12 cellular contexts compared by ENCODE assay signal in genomic region chr2:239819974-239820555, GRCh38.
DNase-seq lines count a peak whose midpoint lies in the region; ATAC-seq and TF ChIP-seq lines count a peak whose summit lies in the region.
"Had no signal": no experiment of that assay in that cellular context is flagged by ENCODE, and none has a peak within 500 bp of the region (broad histone marks: within the 10 kb centered on the region; RNA-seq: fewer than 3 reads in every experiment).

No MANE protein-coding gene starts in this region.

- H3K4me3 Mint-ChIP-seq in stimulated activated naive CD8-positive, alpha-beta T cell treated with anti-CD3 and anti-CD28 coated beads, Interleukin-15, amount 100 ng/mL, for 72 hours, result no peak overlapping the region
- H3K4me3 Mint-ChIP-seq: T-helper 2 cell treated with Interferon-gamma antibody and Interleukin-4, amounts not matched to agents 5 μg/mL and 100 μg/mL, for 36 hours had no signal

- H3K9me3 Mint-ChIP-seq in stimulated activated naive CD8-positive, alpha-beta T cell treated with anti-CD3 and anti-CD28 coated beads, Interleukin-15, amount 100 ng/mL, for 72 hours, result no peaks in the 10 kb centered on the region
- H3K9me3 Mint-ChIP-seq: T-helper 2 cell treated with Interferon-gamma antibody and Interleukin-4, amounts not matched to agents 5 μg/mL and 100 μg/mL, for 36 hours had no signal

- H3K27me3 ChIP-seq in right cardiac atrium (ENCODE audit: control insufficient read depth, insufficient read depth), result no peaks in the 10 kb centered on the region
- H3K27me3 ChIP-seq in stomach, result peaks cover 0 to 7% (median 3%) of the 10 kb centered on the region in 3 donors

- H3K4me1 Mint-ChIP-seq in stimulated activated naive CD8-positive, alpha-beta T cell treated with anti-CD3 and anti-CD28 coated beads, Interleukin-15, amount 100 ng/mL, for 72 hours, result no peaks in the 10 kb centered on the region

- 62% methylated on average over 17 of the region's 17 CpGs for WGBS in right cardiac atrium
- WGBS in stomach, 5 donors, result 67 to 82% (median 68%) methylated on average over 13 to 17 of the region's 17 CpGs

- H3K36me3 ChIP-seq in stomach, result no peaks in the 10 kb centered on the region

- TF ChIP-seq EP300 in stomach (IDR thresholded peaks at IDR 0.05), result no peak

- peak; percentile 18 for ATAC-seq in Right ventricle myocardium inferior
- ATAC-seq in right cardiac atrium, result no peak
- ATAC-seq in stimulated activated naive CD8-positive, alpha-beta T cell treated with anti-CD3 and anti-CD28 coated beads, Interleukin-15, amount 100 ng/mL, for 72 hours, result no peak
- ATAC-seq in GM19351 (IDR thresholded peaks at IDR 0.05; ENCODE audit: unreplicated experiment), result no peak

- intact Hi-C loops in Right ventricle myocardium inferior (cut with DNase I), result no loop called here
- intact Hi-C loops in right cardiac atrium (cut with DNase I), result no loop called here
- intact Hi-C loops in stomach (cut with DNase I; ENCODE audit: low total_unique reads), result no loop called here

- H3K27ac Mint-ChIP-seq in stimulated activated naive CD8-positive, alpha-beta T cell treated with anti-CD3 and anti-CD28 coated beads, Interleukin-15, amount 100 ng/mL, for 72 hours, result no peak overlapping the region
- H3K27ac Mint-ChIP-seq: T-helper 2 cell treated with Interferon-gamma antibody and Interleukin-4, amounts not matched to agents 5 μg/mL and 100 μg/mL, for 36 hours had no signal

- no peaks in the 10 kb centered on the region for H3K4me1 ChIP-seq in right cardiac atrium (ENCODE audit: control insufficient read depth, insufficient read depth, low read length)
- peaks cover 0 to 10% (median 0%) of the 10 kb centered on the region in 4 donors for H3K4me1 ChIP-seq in stomach

- TF ChIP-seq POLR2A in stomach (IDR thresholded peaks at IDR 0.05), result no peak

- H3K9me3 ChIP-seq in right cardiac atrium (ENCODE audit: control insufficient read depth, low read length) (no peaks in the 10 kb centered on the region), stomach (no peaks in the 10 kb centered on the region)

- DNase-seq in Right ventricle myocardium inferior (ENCODE audit: missing footprints), result peak; percentile 66
- no peak for DNase-seq in right cardiac atrium
- peak; percentile 50 for DNase-seq in RPMI7951 (ENCODE audit: low read depth)
- DNase-seq in fibroblast of the aortic adventitia (ENCODE audit: low read depth), result peak; percentile 1
- peak; percentile 16 for DNase-seq in stomach
- DNase-seq in NCI-H446 treated with DMSO at 0.1 percent for 48 hours (lab: John Stamatoyannopoulos, UW), result no peak
- DNase-seq in stimulated activated naive CD8-positive, alpha-beta T cell treated with anti-CD3 and anti-CD28 coated beads, Interleukin-15, amount 100 ng/mL, for 72 hours, result no peak
- DNase-seq: KG1, NCI-H2029, OCI-M1 had no signal

- TF ChIP-seq CTCF in fibroblast of the aortic adventitia (IDR thresholded peaks at IDR 0.05; ENCODE audit: insufficient read depth, low read length) (no peak), stomach (IDR thresholded peaks at IDR 0.05) (no peak)

- H3K4me3 ChIP-seq in right cardiac atrium (ENCODE audit: low read length), result no peak overlapping the region
- no peak overlapping the region for H3K4me3 ChIP-seq in fibroblast of the aortic adventitia (ENCODE audit: low read depth, low read length)
- H3K4me3 ChIP-seq in stomach, result no peak overlapping the region

- H3K27ac ChIP-seq in right cardiac atrium (ENCODE audit: low read length) (no peak overlapping the region), stomach (no peak overlapping the region)

- peaks cover 6% of the 10 kb centered on the region for H3K27me3 Mint-ChIP-seq in stimulated activated naive CD8-positive, alpha-beta T cell treated with anti-CD3 and anti-CD28 coated beads, Interleukin-15, amount 100 ng/mL, for 72 hours

Comparison
In these comparisons a context has a peak if more than half of its experiments do, and no peak if none do; other contexts are left out.
1. DNase-seq: peak in Right ventricle myocardium inferior (single experiment), RPMI7951 (single experiment), fibroblast of the aortic adventitia (single experiment) and stomach (single experiment); none in right cardiac atrium (0 of 3), NCI-H446 treated with DMSO at 0.1 percent for 48 hours (single experiment) and stimulated activated naive CD8-positive, alpha-beta T cell treated with anti-CD3 and anti-CD28 coated beads, Interleukin-15, amount 100 ng/mL, for 72 hours (0 of 2).